ENCODE assay signal across 2 cellular contexts in genomic region chr16:14350626-14351025, GRCh38.
TF ChIP-seq lines count a peak whose summit lies in the region.

No MANE protein-coding gene starts in this region.

TF ChIP-seq in HepG2, 621 proteins besides CTCF, POLR2A, EP300 and RAD21 (continued from another document):
- TF ChIP-seq, protein P1, sequence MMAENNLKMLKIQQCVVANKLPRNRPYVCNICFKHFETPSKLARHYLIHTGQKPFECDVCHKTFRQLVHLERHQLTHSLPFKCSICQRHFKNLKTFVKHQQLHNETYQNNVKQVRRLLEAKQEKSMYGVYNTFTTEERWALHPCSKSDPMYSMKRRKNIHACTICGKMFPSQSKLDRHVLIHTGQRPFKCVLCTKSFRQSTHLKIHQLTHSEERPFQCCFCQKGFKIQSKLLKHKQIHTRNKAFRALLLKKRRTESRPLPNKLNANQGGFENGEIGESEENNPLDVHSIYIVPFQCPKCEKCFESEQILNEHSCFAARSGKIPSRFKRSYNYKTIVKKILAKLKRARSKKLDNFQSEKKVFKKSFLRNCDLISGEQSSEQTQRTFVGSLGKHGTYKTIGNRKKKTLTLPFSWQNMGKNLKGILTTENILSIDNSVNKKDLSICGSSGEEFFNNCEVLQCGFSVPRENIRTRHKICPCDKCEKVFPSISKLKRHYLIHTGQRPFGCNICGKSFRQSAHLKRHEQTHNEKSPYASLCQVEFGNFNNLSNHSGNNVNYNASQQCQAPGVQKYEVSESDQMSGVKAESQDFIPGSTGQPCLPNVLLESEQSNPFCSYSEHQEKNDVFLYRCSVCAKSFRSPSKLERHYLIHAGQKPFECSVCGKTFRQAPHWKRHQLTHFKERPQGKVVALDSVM (CRISPR knock-in tag; IDR thresholded peaks at IDR 0.05), result 0 out of 2 replicates have a peak, but pooled peaks have one; percentile 15
- TF ChIP-seq NR1H2 (CRISPR knock-in tag; IDR thresholded peaks at IDR 0.05; ENCODE audit: borderline replicate concordance, low read depth), result no peak

TF ChIP-seq in GM12878, 131 proteins besides CTCF, POLR2A, EP300 and RAD21 (continued from another document):
- TF ChIP-seq ZBTB11 (CRISPR knock-in tag; IDR thresholded peaks at IDR 0.05), result no peak
TF ChIP-seq in GM12878: peak in this region for 1.
